ENCODE assay signal across 9 cellular contexts in genomic region chr11:7514099-7514725, GRCh38. TPM values are rescaled to one million over a fixed set of nuclear protein-coding genes. Genes with fewer than 3 reads are reported as not detected.
DNase-seq lines count a peak whose midpoint lies in the region; ATAC-seq, FAIRE-seq and TF ChIP-seq lines count a peak whose summit lies in the region.
"Had no signal": no experiment of that assay in that cellular context is flagged by ENCODE, and none has a peak within 500 bp of the region (broad histone marks: within the 10 kb centered on the region; RNA-seq: fewer than 3 reads in every experiment).

No MANE protein-coding gene starts in this region.

- peaks cover 12% of the 10 kb centered on the region for H3K4me1 Mint-ChIP-seq in activated CD4-positive, alpha-beta T cell treated with anti-CD3 and anti-CD28 coated beads, Interleukin-2, amount 10 ng/mL, durations not matched to agents 24 days and 14 days
- peaks cover 42% of the 10 kb centered on the region for H3K4me1 Mint-ChIP-seq in activated T-cell treated with anti-CD3 and anti-CD28 coated beads, Interleukin-2, amount 50 U/mL, for 24 hours (ENCODE audit: low read depth)

- intact Hi-C loops in activated CD4-positive, alpha-beta T cell treated with anti-CD3 and anti-CD28 coated beads, Interleukin-2, amount 10 ng/mL, durations not matched to agents 24 days and 14 days (cut with micrococcal nuclease), result no loop called here

- peaks cover 30% of the 10 kb centered on the region for H3K27me3 Mint-ChIP-seq in activated CD4-positive, alpha-beta T cell treated with anti-CD3 and anti-CD28 coated beads, Interleukin-2, amount 10 ng/mL, durations not matched to agents 24 days and 14 days
- H3K27me3 Mint-ChIP-seq in activated T-cell treated with anti-CD3 and anti-CD28 coated beads, Interleukin-2, amount 50 U/mL, for 24 hours, result peaks cover 4% of the 10 kb centered on the region

- H3K36me3 Mint-ChIP-seq in activated CD4-positive, alpha-beta T cell treated with anti-CD3 and anti-CD28 coated beads, Interleukin-2, amount 10 ng/mL, durations not matched to agents 24 days and 14 days (ENCODE audit: low read depth), result no peaks in the 10 kb centered on the region
- H3K36me3 Mint-ChIP-seq in activated T-cell treated with anti-CD3 and anti-CD28 coated beads, Interleukin-2, amount 50 U/mL, for 24 hours (ENCODE audit: low read depth), result peaks cover 3% of the 10 kb centered on the region

- TF ChIP-seq CTCF in omental fat pad (IDR thresholded peaks at IDR 0.05), result no peak

- ATAC-seq in HG03045 (IDR thresholded peaks at IDR 0.05; ENCODE audit: unreplicated experiment) (peak; percentile 20), omental fat pad (ENCODE audit: low FRiP score) (peak; percentile 43), GM18520 (IDR thresholded peaks at IDR 0.05; ENCODE audit: unreplicated experiment) (no peak)

- DNase-seq in activated CD4-positive, alpha-beta T cell treated with anti-CD3 and anti-CD28 coated beads, Interleukin-2, amount 10 ng/mL, durations not matched to agents 24 days and 14 days, result no peak
- DNase-seq in activated CD4-positive, alpha-beta T cell treated with anti-CD3 and anti-CD28 coated beads, Interleukin-2, amount 50 U/mL, for 4 hours, result no peak
- DNase-seq in activated T-cell treated with anti-CD3 and anti-CD28 coated beads, Interleukin-2, amount 50 U/mL, for 24 hours, result no peak
- peak; percentile 25 to 36 for DNase-seq in frontal cortex (ENCODE audit: low spot score in 2 of 2)
- DNase-seq in omental fat pad (ENCODE audit: low spot score), result no peak
- no peak for DNase-seq in MV-4-11 (lab: John Stamatoyannopoulos, UW)

- no peak overlapping the region for H3K27ac Mint-ChIP-seq in activated CD4-positive, alpha-beta T cell treated with anti-CD3 and anti-CD28 coated beads, Interleukin-2, amount 10 ng/mL, durations not matched to agents 24 days and 14 days
- no peak overlapping the region for H3K27ac Mint-ChIP-seq in activated T-cell treated with anti-CD3 and anti-CD28 coated beads, Interleukin-2, amount 50 U/mL, for 24 hours

- no peaks in the 10 kb centered on the region for H3K9me3 Mint-ChIP-seq in activated CD4-positive, alpha-beta T cell treated with anti-CD3 and anti-CD28 coated beads, Interleukin-2, amount 10 ng/mL, durations not matched to agents 24 days and 14 days
- no peaks in the 10 kb centered on the region for H3K9me3 Mint-ChIP-seq in activated T-cell treated with anti-CD3 and anti-CD28 coated beads, Interleukin-2, amount 50 U/mL, for 24 hours

- H3K4me3 Mint-ChIP-seq in activated CD4-positive, alpha-beta T cell treated with anti-CD3 and anti-CD28 coated beads, Interleukin-2, amount 10 ng/mL, durations not matched to agents 24 days and 14 days, result peak overlapping the region; percentile 90
- peak overlapping the region; percentile 88 for H3K4me3 Mint-ChIP-seq in activated T-cell treated with anti-CD3 and anti-CD28 coated beads, Interleukin-2, amount 50 U/mL, for 24 hours

- FAIRE-seq in frontal cortex (lab: Jason Lieb, UNC), result no peak
- FAIRE-seq: G401.6 had no signal

RNA-seq across cellular contexts. Expression of gene PPFIBP2, which starts 0.4 kb away (rescaled TPM):
- 1.2 and 1.6 TPM in 2 replicates for total RNA-seq in activated CD4-positive, alpha-beta T cell treated with anti-CD3 and anti-CD28 coated beads, Interleukin-2, amount 10 ng/mL, durations not matched to agents 24 days and 14 days
- total RNA-seq in frontal cortex (11.4 TPM), omental fat pad (10 to 100 TPM; 16.3 to 47.8 (median 24.2) TPM)

RNA-seq across cellular contexts. Expression of gene OLFML1, which starts 28.9 kb away (rescaled TPM):
- not detected in 2 replicates for total RNA-seq in activated CD4-positive, alpha-beta T cell treated with anti-CD3 and anti-CD28 coated beads, Interleukin-2, amount 10 ng/mL, durations not matched to agents 24 days and 14 days
- total RNA-seq in frontal cortex, result 1.6 TPM
- 10 to 100 TPM in 2 of 4 donors, 1 to 10 TPM in 2; 6.5 to 40.7 (median 13.4) TPM for total RNA-seq in omental fat pad

Comparison
In these comparisons a context has a peak if more than half of its experiments do, and no peak if none do; other contexts are left out.
1. DNase-seq: peak in frontal cortex (2 of 2); none in activated CD4-positive, alpha-beta T cell treated with anti-CD3 and anti-CD28 coated beads, Interleukin-2, amount 10 ng/mL, durations not matched to agents 24 days and 14 days (single experiment), activated CD4-positive, alpha-beta T cell treated with anti-CD3 and anti-CD28 coated beads, Interleukin-2, amount 50 U/mL, for 4 hours (0 of 2), activated T-cell treated with anti-CD3 and anti-CD28 coated beads, Interleukin-2, amount 50 U/mL, for 24 hours (single experiment), omental fat pad (single experiment) and MV-4-11 (single experiment).